ENCODE assay signal across 18 cellular contexts in genomic region chr1:201144701-201145100, GRCh38. TPM values are rescaled to one million over a fixed set of nuclear protein-coding genes. Genes with fewer than 3 reads are reported as not detected.
DNase-seq lines count a peak whose midpoint lies in the region; ATAC-seq, FAIRE-seq and TF ChIP-seq lines count a peak whose summit lies in the region.
"Had no signal": no experiment of that assay in that cellular context is flagged by ENCODE, and none has a peak within 500 bp of the region (broad histone marks: within the 10 kb centered on the region; RNA-seq: fewer than 3 reads in every experiment).

No MANE protein-coding gene starts in this region.

- no peak overlapping the region for H3K27ac Mint-ChIP-seq in natural killer cell treated with Interleukin-12 subunit alpha and Interleukin-12 subunit beta and Interleukin-15 and Interleukin-18, amount 100 ng/mL, for 72 hours
- no peak overlapping the region for H3K27ac Mint-ChIP-seq in natural killer cell

- no peaks in the 10 kb centered on the region for H3K9me3 Mint-ChIP-seq in natural killer cell treated with Interleukin-12 subunit alpha and Interleukin-12 subunit beta and Interleukin-15 and Interleukin-18, amount 100 ng/mL, for 72 hours
- no peaks in the 10 kb centered on the region for H3K9me3 Mint-ChIP-seq in natural killer cell
- H3K9me3 Mint-ChIP-seq: CD4-positive, CD25-positive, alpha-beta regulatory T cell; H9 had no signal

- FAIRE-seq in kidney (lab: Jason Lieb, UNC): no peak
- FAIRE-seq: GM19239 had no signal

- no peaks in the 10 kb centered on the region for H3K4me1 ChIP-seq in kidney (ENCODE audit: control insufficient read depth in 1 of 2, insufficient read depth in 1 of 2, low read depth in 1 of 2, low read length in 2 of 2)

- H3K4me3 Mint-ChIP-seq in natural killer cell treated with Interleukin-12 subunit alpha and Interleukin-12 subunit beta and Interleukin-15 and Interleukin-18, amount 100 ng/mL, for 72 hours: no peak overlapping the region
- no peak overlapping the region for H3K4me3 Mint-ChIP-seq in natural killer cell
- H3K4me3 Mint-ChIP-seq: CD4-positive, CD25-positive, alpha-beta regulatory T cell; H9 had no signal

- TF ChIP-seq CTCF in natural killer cell (IDR thresholded peaks at IDR 0.05): no peak
- TF ChIP-seq CTCF in kidney (IDR thresholded peaks at IDR 0.05; ENCODE audit: borderline replicate concordance, extremely low read depth, insufficient read depth): no peak

- peaks cover 6% of the 10 kb centered on the region for H3K36me3 Mint-ChIP-seq in natural killer cell treated with Interleukin-12 subunit alpha and Interleukin-12 subunit beta and Interleukin-15 and Interleukin-18, amount 100 ng/mL, for 72 hours
- peaks cover 7% of the 10 kb centered on the region for H3K36me3 Mint-ChIP-seq in natural killer cell

- H3K27me3 Mint-ChIP-seq in natural killer cell treated with Interleukin-12 subunit alpha and Interleukin-12 subunit beta and Interleukin-15 and Interleukin-18, amount 100 ng/mL, for 72 hours: no peaks in the 10 kb centered on the region
- H3K27me3 Mint-ChIP-seq in natural killer cell (ENCODE audit: low read depth in 2 of 2): no peaks in the 10 kb centered on the region
- H3K27me3 Mint-ChIP-seq: CD4-positive, CD25-positive, alpha-beta regulatory T cell had no signal

- H3K36me3 ChIP-seq in kidney (ENCODE audit: control insufficient read depth in 1 of 2, insufficient read depth in 2 of 2, low read length in 2 of 2): peaks cover 38 to 52% of the 10 kb centered on the region in 2 donors

- H3K27ac ChIP-seq in kidney (ENCODE audit: low read depth in 2 of 2, low read length in 2 of 2): no peak overlapping the region
- H3K27ac ChIP-seq: 22Rv1 had no signal

- no peak overlapping the region for H3K4me3 ChIP-seq in kidney (ENCODE audit: low read length in 2 of 2)

- ATAC-seq in natural killer cell treated with Interleukin-12 subunit alpha and Interleukin-12 subunit beta and Interleukin-15 and Interleukin-18, amount 100 ng/mL, for 72 hours: no peak
- ATAC-seq in natural killer cell (no peak), sciatic nerve (no peak), HG02642 (IDR thresholded peaks at IDR 0.05; ENCODE audit: poor library complexity, unreplicated experiment) (no peak)

- no peak overlapping the region for H3K9ac ChIP-seq in kidney (ENCODE audit: low read length in 2 of 2)

- no peaks in the 10 kb centered on the region for H3K4me1 Mint-ChIP-seq in natural killer cell treated with Interleukin-12 subunit alpha and Interleukin-12 subunit beta and Interleukin-15 and Interleukin-18, amount 100 ng/mL, for 72 hours (ENCODE audit: low read depth in 2 of 2)
- no peaks in the 10 kb centered on the region for H3K4me1 Mint-ChIP-seq in natural killer cell
- H3K4me1 Mint-ChIP-seq: H9 had no signal

- H3K9me3 ChIP-seq in kidney (ENCODE audit: control insufficient read depth in 1 of 2, low read length in 2 of 2): no peaks in the 10 kb centered on the region

- intact Hi-C loops in natural killer cell (cut with micrococcal nuclease): no loop called here
- intact Hi-C loops in kidney (cut with DNase I): no loop called here
- intact Hi-C loops in sciatic nerve (cut with DNase I): no loop called here

- DNase-seq in NCI-H2171 treated with DMSO at 0.1 percent for 48 hours (lab: John Stamatoyannopoulos, UW): peak; percentile 60
- DNase-seq in NCI-H2171 (lab: John Stamatoyannopoulos, UW): no peak
- peak; percentile 5 for DNase-seq in natural killer cell treated with Interleukin-12 subunit alpha and Interleukin-12 subunit beta and Interleukin-15 and Interleukin-18, amount 100 ng/mL, for 72 hours (ENCODE audit: low spot score)
- no peak for DNase-seq in natural killer cell
- peak; percentile 21 for DNase-seq in kidney
- DNase-seq in NCI-H526 treated with DMSO at 0.1 percent for 48 hours (lab: John Stamatoyannopoulos, UW): no peak
- DNase-seq in sciatic nerve (ENCODE audit: low spot score): no peak
- DNase-seq: CD4-positive, CD25-positive, alpha-beta regulatory T cell; DMS53; GF-D8; GOT3; H9 had no signal

RNA-seq across cellular contexts. Expression of gene TMEM9, which starts 9.6 kb away (rescaled TPM):
- total RNA-seq in natural killer cell treated with Interleukin-12 subunit alpha and Interleukin-12 subunit beta and Interleukin-15 and Interleukin-18, amount 100 ng/mL, for 72 hours: 10 to 100 TPM; 15.6 to 21.5 TPM
- total RNA-seq in natural killer cell: 10 to 100 TPM; 16.2 to 18.1 (median 16.9) TPM
- total RNA-seq in kidney: 81.9 TPM
- polyA plus RNA-seq in kidney (ENCODE audit: insufficient read depth, low read depth, low replicate concordance): 166 TPM
- total RNA-seq in sciatic nerve: 42.9 TPM

RNA-seq across cellular contexts. Expression of gene ASCL5, which starts 17.7 kb away (rescaled TPM):
- total RNA-seq in natural killer cell treated with Interleukin-12 subunit alpha and Interleukin-12 subunit beta and Interleukin-15 and Interleukin-18, amount 100 ng/mL, for 72 hours: not detected
- not detected for total RNA-seq in natural killer cell
- not detected for total RNA-seq in kidney
- polyA plus RNA-seq in kidney (ENCODE audit: insufficient read depth, low read depth, low replicate concordance): not detected
- not detected for total RNA-seq in sciatic nerve
- total RNA-seq: A673, HT1080 had no signal

RNA-seq across cellular contexts. Expression of gene CACNA1S, which starts 32.5 kb away (rescaled TPM):
- not detected for total RNA-seq in natural killer cell treated with Interleukin-12 subunit alpha and Interleukin-12 subunit beta and Interleukin-15 and Interleukin-18, amount 100 ng/mL, for 72 hours
- total RNA-seq in natural killer cell (not detected), kidney (not detected), sciatic nerve (not detected)
- polyA plus RNA-seq in kidney (ENCODE audit: insufficient read depth, low read depth, low replicate concordance): 0.41 TPM
- total RNA-seq: A673; CD4-positive, CD25-positive, alpha-beta regulatory T cell; H9; HT1080 had no signal
- polyA plus RNA-seq: BJ; CD4-positive, CD25-positive, alpha-beta regulatory T cell had no signal

RNA-seq across cellular contexts. Expression of gene IGFN1, which starts 45.9 kb away (rescaled TPM):
- not detected for total RNA-seq in natural killer cell treated with Interleukin-12 subunit alpha and Interleukin-12 subunit beta and Interleukin-15 and Interleukin-18, amount 100 ng/mL, for 72 hours
- total RNA-seq in natural killer cell: not detected
- total RNA-seq in kidney: 2.8 TPM
- polyA plus RNA-seq in kidney (ENCODE audit: insufficient read depth, low read depth, low replicate concordance): not detected
- total RNA-seq in sciatic nerve: 1.7 TPM
- total RNA-seq: CD4-positive, CD25-positive, alpha-beta regulatory T cell; H9 had no signal
- polyA plus RNA-seq: BJ; CD4-positive, CD25-positive, alpha-beta regulatory T cell had no signal

Comparison
In these comparisons a context has a peak if more than half of its experiments do, and no peak if none do; other contexts are left out.
1. DNase-seq: peak in NCI-H2171 treated with DMSO at 0.1 percent for 48 hours (single experiment), natural killer cell treated with Interleukin-12 subunit alpha and Interleukin-12 subunit beta and Interleukin-15 and Interleukin-18, amount 100 ng/mL, for 72 hours (single experiment) and kidney (single experiment); none in NCI-H2171 (single experiment), natural killer cell (single experiment), NCI-H526 treated with DMSO at 0.1 percent for 48 hours (single experiment) and sciatic nerve (single experiment).